Comparison of ENCODE assay signal across 20 cellular contexts in genomic region chr18:27120246-27120645, GRCh38.
"Had no signal": no experiment of that assay in that cellular context is flagged by ENCODE, and none has a peak within 500 bp of the region (broad histone marks: within the 10 kb centered on the region; RNA-seq: fewer than 3 reads in every experiment).

No MANE protein-coding gene starts in this region.

- H3K9me3 Mint-ChIP-seq: activated CD8-positive, alpha-beta T cell treated with anti-CD3 and anti-CD28 coated beads for 36 hours; neural crest cell had no signal

- H3K27ac Mint-ChIP-seq: activated B cell treated with CpG ODN at 0.5 μM for 24 hours; activated CD8-positive, alpha-beta T cell treated with anti-CD3 and anti-CD28 coated beads for 36 hours; activated naive CD4-positive, alpha-beta T cell treated with anti-CD3 and anti-CD28 coated beads, Interleukin-2, amount 50 U/mL, for 72 hours; naive thymus-derived CD8-positive, alpha-beta T cell; T-helper 2 cell treated with Interferon-gamma antibody and Interleukin-4, amounts not matched to agents 5 μg/mL and 100 μg/mL, for 36 hours had no signal

- H3K36me3 Mint-ChIP-seq: activated naive CD4-positive, alpha-beta T cell treated with anti-CD3 and anti-CD28 coated beads, Interleukin-2, amount 50 U/mL, for 72 hours had no signal

- H3K4me1 Mint-ChIP-seq: activated B cell treated with CpG ODN at 0.5 μM for 24 hours; naive thymus-derived CD8-positive, alpha-beta T cell; neural crest cell had no signal

- H3K27me3 Mint-ChIP-seq: activated B cell treated with CpG ODN at 0.5 μM for 24 hours; activated CD8-positive, alpha-beta T cell treated with anti-CD3 and anti-CD28 coated beads for 36 hours had no signal

- H3K4me3 Mint-ChIP-seq: activated B cell treated with CpG ODN at 0.5 μM for 24 hours; activated CD8-positive, alpha-beta T cell treated with anti-CD3 and anti-CD28 coated beads for 36 hours; naive thymus-derived CD8-positive, alpha-beta T cell; neural crest cell; T-helper 2 cell treated with Interferon-gamma antibody and Interleukin-4, amounts not matched to agents 5 μg/mL and 100 μg/mL, for 36 hours had no signal

- DNase-seq: activated B cell treated with CpG ODN at 0.5 μM for 24 hours; activated CD4-positive, alpha-beta T cell treated with anti-CD3 and anti-CD28 coated beads, Interleukin-2, amount 50 U/mL, for 1 hour; activated CD8-positive, alpha-beta T cell treated with anti-CD3 and anti-CD28 coated beads for 36 hours; activated naive CD4-positive, alpha-beta T cell; activated T-cell treated with anti-CD3 and anti-CD28 coated beads, Interleukin-2, amount 50 U/mL, for 48 hours; brain microvascular endothelial cell; foreskin keratinocyte; heart right ventricle; left colon; naive thymus-derived CD8-positive, alpha-beta T cell; occipital lobe; right cardiac atrium; spleen; stimulated activated naive CD4-positive, alpha-beta T cell treated with Interleukin-2 at 50 U/mL for 16 hours; T-helper 1 cell; transverse colon had no signal

- ATAC-seq: activated CD8-positive, alpha-beta T cell treated with anti-CD3 and anti-CD28 coated beads for 36 hours; activated naive CD4-positive, alpha-beta T cell treated with anti-CD3 and anti-CD28 coated beads, Interleukin-2, amount 50 U/mL, for 72 hours; foreskin keratinocyte; heart right ventricle; left colon; naive thymus-derived CD8-positive, alpha-beta T cell; right cardiac atrium had no signal

- H3K4me3 ChIP-seq: esophagus muscularis mucosa, heart right ventricle, spleen, transverse colon had no signal
